In genomic region chr6:25050356-25050755, GRCh38 we compare ENCODE assay signal across 9 cellular contexts.
DNase-seq lines count a peak whose midpoint lies in the region; ATAC-seq and TF ChIP-seq lines count a peak whose summit lies in the region.
"Had no signal": no experiment of that assay in that cellular context is flagged by ENCODE, and none has a peak within 500 bp of the region (broad histone marks: within the 10 kb centered on the region; RNA-seq: fewer than 3 reads in every experiment).

No MANE protein-coding gene starts in this region.

- no peaks in the 10 kb centered on the region for H3K36me3 ChIP-seq in BJ (ENCODE audit: control insufficient read depth, insufficient read depth, low read length)

- POLR2A ChIA-PET in BJ (lab: Charles Lee), result no interaction called here
- POLR2A ChIA-PET in activated CD4-positive, alpha-beta memory T cell treated with anti-CD3 and anti-CD28 coated beads for 36 hours (lab: Charles Lee), result interaction anchor here (0.7 to 1.0 kb wide), 2 partner anchors 8 to 195 kb away, joined by 3 to 4 read pairs; no protein-coding TSS in a partner anchor

- H3K36me3 Mint-ChIP-seq in activated CD4-positive, alpha-beta memory T cell treated with anti-CD3 and anti-CD28 coated beads for 36 hours, result no peaks in the 10 kb centered on the region

- no peaks in the 10 kb centered on the region for H3K27me3 ChIP-seq in BJ (ENCODE audit: control insufficient read depth, insufficient read depth, low read length)

- intact Hi-C loops in activated CD4-positive, alpha-beta memory T cell treated with anti-CD3 and anti-CD28 coated beads for 36 hours (cut with micrococcal nuclease), result loop anchor here (1.0 kb wide), 1 partner anchor 9 kb away; no protein-coding TSS in a partner anchor

- H3K9me3 Mint-ChIP-seq in activated CD4-positive, alpha-beta memory T cell treated with anti-CD3 and anti-CD28 coated beads for 36 hours, result no peaks in the 10 kb centered on the region
- H3K9me3 Mint-ChIP-seq: dendritic cell treated with granulocyte-macrophage colony-stimulating factor and Interleukin-4, amounts not matched to agents 40 ng/mL and 50 ng/mL, for 4 days had no signal

- no peak for ATAC-seq in GM18909 (IDR thresholded peaks at IDR 0.05; ENCODE audit: poor library complexity, unreplicated experiment)

- CTCF ChIA-PET in BJ (lab: Yijun Ruan, JAX), result interaction anchor here (1.9 kb wide), 1 partner anchor 23 kb away, joined by 5 read pairs; no protein-coding TSS in a partner anchor
- CTCF ChIA-PET in activated CD4-positive, alpha-beta memory T cell treated with anti-CD3 and anti-CD28 coated beads for 36 hours (lab: Charles Lee), result interaction anchor here (0.7 to 1.2 kb wide), 4 partner anchors 20 to 116 kb away, joined by 3 to 7 read pairs (median 4); no protein-coding TSS in a partner anchor

- DNase-seq in BJ (ENCODE audit: low read depth) (peak; percentile 41), LHCN-M2 (ENCODE audit: low read depth) (peak; percentile 72), glomerular endothelial cell (ENCODE audit: extremely low read depth, low read depth, low spot score) (peak; percentile 55), NCI-H1092 (lab: John Stamatoyannopoulos, UW) (no peak), kidney tubule cell (ENCODE audit: low spot score) (no peak), cerebellar cortex (ENCODE audit: low spot score) (no peak)
- DNase-seq in activated CD4-positive, alpha-beta memory T cell treated with anti-CD3 and anti-CD28 coated beads for 36 hours, result peak; percentile 79

- H3K4me3 ChIP-seq in BJ (ENCODE audit: low read depth, low read length), result no peak overlapping the region

- H3K27me3 Mint-ChIP-seq in activated CD4-positive, alpha-beta memory T cell treated with anti-CD3 and anti-CD28 coated beads for 36 hours, result no peaks in the 10 kb centered on the region
- H3K27me3 Mint-ChIP-seq: dendritic cell treated with granulocyte-macrophage colony-stimulating factor and Interleukin-4, amounts not matched to agents 40 ng/mL and 50 ng/mL, for 4 days had no signal

- peaks cover 68% of the 10 kb centered on the region for H3K4me1 Mint-ChIP-seq in activated CD4-positive, alpha-beta memory T cell treated with anti-CD3 and anti-CD28 coated beads for 36 hours (ENCODE audit: low read depth)

- peak overlapping the region; percentile 66 for H3K4me3 Mint-ChIP-seq in activated CD4-positive, alpha-beta memory T cell treated with anti-CD3 and anti-CD28 coated beads for 36 hours
- H3K4me3 Mint-ChIP-seq: dendritic cell treated with granulocyte-macrophage colony-stimulating factor and Interleukin-4, amounts not matched to agents 40 ng/mL and 50 ng/mL, for 4 days had no signal

- H3K27ac Mint-ChIP-seq in activated CD4-positive, alpha-beta memory T cell treated with anti-CD3 and anti-CD28 coated beads for 36 hours, result peak overlapping the region; percentile 95
- H3K27ac Mint-ChIP-seq: dendritic cell treated with granulocyte-macrophage colony-stimulating factor and Interleukin-4, amounts not matched to agents 40 ng/mL and 50 ng/mL, for 4 days had no signal

- TF ChIP-seq CTCF in BJ (IDR thresholded peaks at IDR 0.05; ENCODE audit: insufficient read depth, low read depth, low read length), result no peak

Comparison
In these comparisons a context has a peak if more than half of its experiments do, and no peak if none do; other contexts are left out.
1. DNase-seq: peak in BJ (single experiment), LHCN-M2 (single experiment), activated CD4-positive, alpha-beta memory T cell treated with anti-CD3 and anti-CD28 coated beads for 36 hours (single experiment) and glomerular endothelial cell (single experiment); none in NCI-H1092 (single experiment), kidney tubule cell (single experiment) and cerebellar cortex (single experiment).